ENCODE assay signal across 19 cellular contexts in the genomic region with DNA sequence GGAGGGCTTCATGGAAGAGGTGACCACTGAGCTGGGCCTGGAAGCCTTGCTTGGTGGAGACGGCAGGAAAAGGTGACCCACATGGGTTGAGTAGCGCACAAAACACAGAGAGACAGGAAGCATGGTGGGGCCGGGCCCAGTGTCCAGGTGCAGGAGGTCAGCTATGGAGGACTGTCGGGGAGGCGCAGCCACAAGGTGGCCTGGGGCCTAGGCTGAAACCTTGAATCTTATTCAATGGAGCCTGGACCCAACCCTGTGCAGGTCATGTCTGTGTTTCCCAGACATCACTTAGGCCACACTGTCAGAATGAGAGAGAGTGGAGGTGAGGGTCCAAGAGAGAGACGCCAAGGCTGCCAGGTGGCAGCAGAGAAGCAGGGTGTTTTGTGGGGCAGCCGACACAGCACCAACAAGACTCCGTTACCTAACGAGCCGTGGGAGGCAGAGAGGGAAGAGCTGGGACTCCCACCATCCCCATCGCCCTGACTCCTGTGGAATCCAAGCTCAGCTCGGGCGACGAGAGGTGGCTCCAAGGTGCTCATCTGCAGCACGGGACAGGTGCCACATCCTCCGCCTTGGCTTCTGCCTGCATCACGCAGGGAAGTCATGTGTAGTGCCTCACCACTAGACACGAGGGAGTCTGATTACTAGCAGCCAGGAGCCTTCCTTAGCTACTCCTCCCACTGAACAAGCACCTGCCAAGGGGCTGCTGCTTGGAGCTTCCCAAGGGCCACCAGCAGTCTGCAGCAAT. TPM values are rescaled to one million over a fixed set of nuclear protein-coding genes. Genes with fewer than 3 reads are reported as not detected.
DNase-seq lines count a peak whose midpoint lies in the region; ATAC-seq and TF ChIP-seq lines count a peak whose summit lies in the region.
"Had no signal": no experiment of that assay in that cellular context is flagged by ENCODE, and none has a peak within 500 bp of the region (broad histone marks: within the 10 kb centered on the region; RNA-seq: fewer than 3 reads in every experiment).

No MANE protein-coding gene starts in this region.

- H3K9me3 ChIP-seq in DND-41 (ENCODE audit: insufficient read depth, low read length, severe bottlenecking), result no peaks in the 10 kb centered on the region
- no peaks in the 10 kb centered on the region for H3K9me3 ChIP-seq in T-helper 17 cell (ENCODE audit: control insufficient read depth, low read length, poor library complexity, severe bottlenecking)
- H3K9me3 ChIP-seq in naive thymus-derived CD4-positive, alpha-beta T cell (ENCODE audit: control insufficient read depth in 2 of 3, low read length in 3 of 3), result no peaks in the 10 kb centered on the region
- H3K9me3 ChIP-seq in trophoblast cell (ENCODE audit: insufficient read depth, low read depth, low read length), result no peaks in the 10 kb centered on the region
- H3K9me3 ChIP-seq: lower lobe of right lung, MG63, upper lobe of left lung had no signal

- CTCF ChIA-PET in naive thymus-derived CD4-positive, alpha-beta T cell (lab: Charles Lee), result interaction anchor here (1.1 to 35.2 kb wide), 3 partner anchors 12 to 47 kb away, joined by 3 to 758 read pairs (median 3); a partner anchor contains a TSS

- no peak overlapping the region for H2BK12ac ChIP-seq in trophoblast cell (ENCODE audit: low read length)

- H3K9ac ChIP-seq in DND-41 (ENCODE audit: low read depth, low read length), result no peak overlapping the region
- no peak overlapping the region for H3K9ac ChIP-seq in trophoblast cell (ENCODE audit: low read length)

- H4K20me1 ChIP-seq in DND-41 (ENCODE audit: insufficient read depth, low read length), result peaks cover 96% of the 10 kb centered on the region

- intact Hi-C loops in naive thymus-derived CD4-positive, alpha-beta T cell (cut with micrococcal nuclease), result no loop called here

- no peak overlapping the region for H3K18ac ChIP-seq in trophoblast cell (ENCODE audit: low read length)

- H3K79me2 ChIP-seq in DND-41 (ENCODE audit: insufficient read depth, low read length) (peaks cover 96% of the 10 kb centered on the region), trophoblast cell (ENCODE audit: control insufficient read depth, insufficient read depth, low read length, poor library complexity) (no peaks in the 10 kb centered on the region)

- no peak for TF ChIP-seq CTCF in DND-41 (IDR thresholded peaks at IDR 0.05; ENCODE audit: borderline replicate concordance, extremely low read depth, low read length, poor library complexity, severe bottlenecking)
- no peak for TF ChIP-seq CTCF in brain (conservative IDR thresholded peaks at IDR 0.05)

- no peak overlapping the region for H2BK120ac ChIP-seq in trophoblast cell (ENCODE audit: insufficient read depth, low read length, poor library complexity)

- no peak overlapping the region for H3K4ac ChIP-seq in trophoblast cell (ENCODE audit: low read depth, low read length)

- H4K91ac ChIP-seq in trophoblast cell (ENCODE audit: low read depth, low read length), result no peak overlapping the region

- no peaks in the 10 kb centered on the region for H3K9me3 Mint-ChIP-seq in brain
- no peaks in the 10 kb centered on the region for H3K9me3 Mint-ChIP-seq in naive thymus-derived CD4-positive, alpha-beta T cell

- no peaks in the 10 kb centered on the region for H3K79me1 ChIP-seq in trophoblast cell (ENCODE audit: low read length)

- H3K4me1 Mint-ChIP-seq in T-helper 17 cell, result peaks cover 22% of the 10 kb centered on the region
- peaks cover 9% of the 10 kb centered on the region for H3K4me1 Mint-ChIP-seq in brain
- peaks cover 28 to 46% (median 39%) of the 10 kb centered on the region in 7 donors for H3K4me1 Mint-ChIP-seq in naive thymus-derived CD4-positive, alpha-beta T cell

- H3K4me3 Mint-ChIP-seq in T-helper 17 cell (no peak overlapping the region), brain (peak overlapping the region in 1 of 5 experiments; percentile 4)
- H3K4me3 Mint-ChIP-seq in naive thymus-derived CD4-positive, alpha-beta T cell, result no peak overlapping the region
- H3K4me3 Mint-ChIP-seq: B cell had no signal

- H3K27me3 Mint-ChIP-seq in T-helper 17 cell (no peaks in the 10 kb centered on the region), brain (no peaks in the 10 kb centered on the region)
- no peaks in the 10 kb centered on the region for H3K27me3 Mint-ChIP-seq in naive thymus-derived CD4-positive, alpha-beta T cell
- H3K27me3 Mint-ChIP-seq: B cell had no signal

- no peak overlapping the region for H2BK5ac ChIP-seq in trophoblast cell (ENCODE audit: low read depth, low read length, poor library complexity)

- H3K27ac ChIP-seq in DND-41 (ENCODE audit: low read length) (peak overlapping the region; percentile 33; the same call in 1 of the 2 replicates), trophoblast cell (ENCODE audit: low read depth, low read length) (no peak overlapping the region)
- H3K27ac ChIP-seq in naive thymus-derived CD4-positive, alpha-beta T cell (ENCODE audit: low read depth, low read length), result peak overlapping the region; percentile 44
- H3K27ac ChIP-seq: lower lobe of right lung, upper lobe of left lung had no signal

- ATAC-seq in DND-41 (ENCODE audit: insufficient read depth, low read depth) (0 out of 3 replicates have a peak, but pooled peaks have one; percentile 2), T-helper 17 cell (no peak), HG03175 (IDR thresholded peaks at IDR 0.05; ENCODE audit: unreplicated experiment) (no peak)
- no peak for ATAC-seq in naive thymus-derived CD4-positive, alpha-beta T cell
- ATAC-seq: lower lobe of right lung had no signal

- WGBS in trophoblast cell (ENCODE audit: extremely low coverage, insufficient coverage, insufficient read length), result no CpG with 5 or more reads among the region's 18 CpGs

- H4K8ac ChIP-seq in trophoblast cell (ENCODE audit: low read depth, low read length), result no peak overlapping the region

- H3K23ac ChIP-seq in trophoblast cell (ENCODE audit: low read length), result no peak overlapping the region

- H3K4me3 ChIP-seq in DND-41 (ENCODE audit: low read depth in 1 of 2, low read length in 2 of 2) (no peak overlapping the region), trophoblast cell (ENCODE audit: low read depth, low read length) (no peak overlapping the region)
- no peak overlapping the region for H3K4me3 ChIP-seq in naive thymus-derived CD4-positive, alpha-beta T cell (ENCODE audit: low read length)
- H3K4me3 ChIP-seq: lower lobe of right lung, MG63, upper lobe of left lung had no signal

- H3K14ac ChIP-seq in trophoblast cell (ENCODE audit: low read length), result no peak overlapping the region

- POLR2A ChIA-PET in naive thymus-derived CD4-positive, alpha-beta T cell (lab: Charles Lee), result interaction anchor here (0.8 to 59.0 kb wide), 3 partner anchors 8 to 56 kb away, joined by 3 to 2344 read pairs (median 4); a partner anchor contains a TSS

- H2AK5ac ChIP-seq in trophoblast cell (ENCODE audit: low read length), result no peak overlapping the region

- H4K12ac ChIP-seq in trophoblast cell (ENCODE audit: low read depth, low read length), result no peak overlapping the region

- H3K4me1 ChIP-seq in DND-41 (ENCODE audit: insufficient read depth, low read length), result no peaks in the 10 kb centered on the region
- no peaks in the 10 kb centered on the region for H3K4me1 ChIP-seq in naive thymus-derived CD4-positive, alpha-beta T cell (ENCODE audit: control insufficient read depth in 2 of 2, insufficient read depth in 2 of 2, low read length in 2 of 2)
- no peaks in the 10 kb centered on the region for H3K4me1 ChIP-seq in trophoblast cell (ENCODE audit: control insufficient read depth in 1 of 2, insufficient read depth in 2 of 2, low read length in 2 of 2)

- H2AFZ ChIP-seq in DND-41 (ENCODE audit: low read depth, low read length) (no peak overlapping the region), trophoblast cell (ENCODE audit: insufficient read depth, low read length, poor library complexity) (no peak overlapping the region)

- H3K27me3 ChIP-seq in DND-41 (ENCODE audit: insufficient read depth, low read length, poor library complexity) (no peaks in the 10 kb centered on the region), trophoblast cell (ENCODE audit: insufficient read depth, low read length) (no peaks in the 10 kb centered on the region)
- H3K27me3 ChIP-seq in naive thymus-derived CD4-positive, alpha-beta T cell (ENCODE audit: control insufficient read depth in 2 of 2, insufficient read depth in 2 of 2, low read length in 2 of 2), result no peaks in the 10 kb centered on the region
- H3K27me3 ChIP-seq: MG63, upper lobe of left lung had no signal

- H3K27ac Mint-ChIP-seq in T-helper 17 cell (peak overlapping the region; percentile 74), brain (peak overlapping the region in 3 of 5 experiments; percentile 2 to 63 (median 37))
- H3K27ac Mint-ChIP-seq in naive thymus-derived CD4-positive, alpha-beta T cell, result peak overlapping the region; percentile 44 to 93 (median 77)
- H3K27ac Mint-ChIP-seq: B cell had no signal

- DNase-seq in DND-41 (no peak), T-helper 17 cell (no peak), germinal center (ENCODE audit: low spot score) (no peak), trophoblast cell (no peak)
- DNase-seq in naive thymus-derived CD4-positive, alpha-beta T cell, result no peak
- no peak for DNase-seq in stimulated activated CD4-positive, alpha-beta T cell treated with anti-CD3 and anti-CD28 coated beads, Interleukin-12 subunit alpha, Interleukin-12 subunit beta, amount 100 ng/mL, for 4 hours
- DNase-seq: activated CD4-positive, alpha-beta T cell treated with anti-CD3 and anti-CD28 coated beads for 1 hour; activated T-cell treated with anti-CD3 and anti-CD28 coated beads, Interleukin-2, amount 50 U/mL, for 1 hour; aorta; GF-D8; lower lobe of right lung; MG63; NCI-H187; NCI-H446 treated with DMSO at 0.1 percent for 48 hours; upper lobe of left lung had no signal

- peaks cover 100% of the 10 kb centered on the region for H3K36me3 ChIP-seq in DND-41 (ENCODE audit: insufficient read depth, low read length)
- H3K36me3 ChIP-seq in naive thymus-derived CD4-positive, alpha-beta T cell (ENCODE audit: control insufficient read depth in 2 of 3, insufficient read depth in 3 of 3, low read length in 3 of 3), result peaks cover 24 to 100% (median 51%) of the 10 kb centered on the region in 3 experiments
- H3K36me3 ChIP-seq in trophoblast cell (ENCODE audit: control insufficient read depth in 1 of 2, insufficient read depth in 2 of 2, low read length in 2 of 2), result peaks cover 5 to 7% of the 10 kb centered on the region in 2 experiments
- H3K36me3 ChIP-seq: MG63 had no signal

- H3K36me3 Mint-ChIP-seq in T-helper 17 cell (ENCODE audit: low read depth) (peaks cover 17% of the 10 kb centered on the region), brain (peaks cover 22% of the 10 kb centered on the region)
- peaks cover 16 to 29% (median 24%) of the 10 kb centered on the region in 5 donors for H3K36me3 Mint-ChIP-seq in naive thymus-derived CD4-positive, alpha-beta T cell

- H3K4me2 ChIP-seq in DND-41 (ENCODE audit: insufficient read depth, low read length), result no peak overlapping the region
- H3K4me2 ChIP-seq in trophoblast cell (ENCODE audit: low read length), result no peak overlapping the region

RNA-seq across cellular contexts. Expression of a gene that starts 38.7 kb away (rescaled TPM):
- under 1 TPM in 1 of 2 donors, not detected in 1; 0.30 TPM for total RNA-seq in T-helper 17 cell
- polyA plus RNA-seq in brain (ENCODE audit: insufficient read depth, low read depth, low replicate concordance), result 3.1 TPM
- 1 to 10 TPM in 1 of 5 experiments, under 1 TPM in 3, not detected in 1; 0.19 to 1.0 (median 0.32) TPM for total RNA-seq in naive thymus-derived CD4-positive, alpha-beta T cell
- polyA plus RNA-seq in naive thymus-derived CD4-positive, alpha-beta T cell, result 1 to 10 TPM in 1 of 2 donors, under 1 TPM in 1; 0.51 to 1.0 TPM
- polyA plus RNA-seq in trophoblast cell (2013), result 4.2 and 4.6 TPM in 2 replicates
- total RNA-seq: T-helper 1 cell treated with Interleukin-12 subunit alpha and Interleukin-12 subunit beta and Interleukin-4 antibody, amounts not matched to agents 30 ng/mL and 1 ng/mL, for 36 hours had no signal

RNA-seq across cellular contexts. Expression of a gene that starts 55.5 kb away (rescaled TPM):
- 100 to 1,000 TPM; 793 to 831 TPM for total RNA-seq in T-helper 17 cell
- 261 TPM for polyA plus RNA-seq in brain (ENCODE audit: insufficient read depth, low read depth, low replicate concordance)
- total RNA-seq in naive thymus-derived CD4-positive, alpha-beta T cell, result 1,000 to 10,000 TPM in 3 of 5 experiments, 100 to 1,000 TPM in 2; 851 to 1,469 (median 1,230) TPM
- 100 to 1,000 TPM; 163 to 184 TPM for polyA plus RNA-seq in naive thymus-derived CD4-positive, alpha-beta T cell
- polyA plus RNA-seq in trophoblast cell (2013), result 31.4 and 32.7 TPM in 2 replicates
